Comparison of ENCODE assay signal across 19 cellular contexts in the genomic region with DNA sequence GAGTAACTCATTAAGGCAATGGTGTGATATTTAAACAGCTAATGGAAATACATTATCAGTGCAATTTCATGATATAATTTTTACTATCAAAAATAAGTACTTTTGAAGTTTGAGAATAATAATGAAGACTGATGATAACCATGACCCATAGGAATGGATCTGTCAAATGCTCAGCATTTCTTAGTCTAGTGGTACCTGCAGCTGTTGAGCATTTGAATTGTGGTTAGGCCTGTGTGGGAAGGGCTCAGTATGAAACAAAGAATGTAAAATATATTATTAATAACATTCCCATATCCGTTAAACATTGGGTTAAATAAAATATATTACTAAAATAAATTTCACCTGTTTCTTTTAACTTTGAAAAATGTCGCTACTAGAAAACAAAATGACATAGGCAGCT.
DNase-seq lines count a peak whose midpoint lies in the region; ATAC-seq, FAIRE-seq and TF ChIP-seq lines count a peak whose summit lies in the region.
"Had no signal": no experiment of that assay in that cellular context is flagged by ENCODE, and none has a peak within 500 bp of the region (broad histone marks: within the 10 kb centered on the region; RNA-seq: fewer than 3 reads in every experiment).

No MANE protein-coding gene starts in this region.

- H3K27me3 ChIP-seq in breast epithelium (no peaks in the 10 kb centered on the region), PC-3 (ENCODE audit: low read length) (no peaks in the 10 kb centered on the region), neutrophil (no peaks in the 10 kb centered on the region)

- H3K27me3 Mint-ChIP-seq in MCF 10A (ENCODE audit: insufficient read depth, unreplicated experiment): no peaks in the 10 kb centered on the region
- peaks cover 15% of the 10 kb centered on the region for H3K27me3 Mint-ChIP-seq in activated T-cell treated with anti-CD3 and anti-CD28 coated beads, Interleukin-2, amount 50 U/mL, for 72 hours (ENCODE audit: low read depth)
- H3K27me3 Mint-ChIP-seq in activated T-helper 1 cell treated with anti-CD3 and anti-CD28 coated beads, Interleukin-12 subunit alpha, Interleukin-12 subunit beta, Interleukin-2, Interleukin-4 antibody, amounts not matched to agents 30 ng/mL and 10 ng/mL and 1 ng/mL, durations not matched to agents 14 hours and 24 hours and 36 hours (ENCODE audit: insufficient read depth): peaks cover 1% of the 10 kb centered on the region
- peaks cover 5% of the 10 kb centered on the region for H3K27me3 Mint-ChIP-seq in activated naive CD8-positive, alpha-beta T cell treated with anti-CD3 and anti-CD28 coated beads, Interleukin-2, amount 50 U/mL, for 24 hours

- peak overlapping the region; percentile 99 for H3K27ac Mint-ChIP-seq in MCF 10A (ENCODE audit: low read depth, unreplicated experiment)
- H3K27ac Mint-ChIP-seq in activated T-cell treated with anti-CD3 and anti-CD28 coated beads, Interleukin-2, amount 50 U/mL, for 72 hours: no peak overlapping the region
- no peak overlapping the region for H3K27ac Mint-ChIP-seq in activated T-helper 1 cell treated with anti-CD3 and anti-CD28 coated beads, Interleukin-12 subunit alpha, Interleukin-12 subunit beta, Interleukin-2, Interleukin-4 antibody, amounts not matched to agents 30 ng/mL and 10 ng/mL and 1 ng/mL, durations not matched to agents 14 hours and 24 hours and 36 hours
- H3K27ac Mint-ChIP-seq in activated naive CD8-positive, alpha-beta T cell treated with anti-CD3 and anti-CD28 coated beads, Interleukin-2, amount 50 U/mL, for 24 hours: no peak overlapping the region
- H3K27ac Mint-ChIP-seq: B cell; CD4-positive, alpha-beta T cell; H9 had no signal

- TF ChIP-seq CTCF in MCF 10A (IDR thresholded peaks at IDR 0.05; ENCODE audit: unreplicated experiment): no peak
- no peak for TF ChIP-seq CTCF in breast epithelium (IDR thresholded peaks at IDR 0.05)
- TF ChIP-seq CTCF in PC-3 (conservative IDR thresholded peaks at IDR 0.05; ENCODE audit: low read depth, low read length): no peak
- TF ChIP-seq CTCF in neutrophil (IDR thresholded peaks at IDR 0.05): no peak

- no peaks in the 10 kb centered on the region for H4K20me1 ChIP-seq in PC-3 (ENCODE audit: low read length)

- H3K9me3 ChIP-seq in breast epithelium (no peaks in the 10 kb centered on the region), PC-3 (ENCODE audit: low read length) (no peaks in the 10 kb centered on the region), neutrophil (no peaks in the 10 kb centered on the region)
- H3K9me3 ChIP-seq: A549, Caco-2 had no signal

- peaks cover 7% of the 10 kb centered on the region for H3K36me3 Mint-ChIP-seq in MCF 10A (ENCODE audit: insufficient read depth, unreplicated experiment)
- no peaks in the 10 kb centered on the region for H3K36me3 Mint-ChIP-seq in activated T-cell treated with anti-CD3 and anti-CD28 coated beads, Interleukin-2, amount 50 U/mL, for 72 hours (ENCODE audit: insufficient read depth in 2 of 2)
- H3K36me3 Mint-ChIP-seq in activated T-helper 1 cell treated with anti-CD3 and anti-CD28 coated beads, Interleukin-12 subunit alpha, Interleukin-12 subunit beta, Interleukin-2, Interleukin-4 antibody, amounts not matched to agents 30 ng/mL and 10 ng/mL and 1 ng/mL, durations not matched to agents 14 hours and 24 hours and 36 hours (ENCODE audit: low read depth): no peaks in the 10 kb centered on the region
- no peaks in the 10 kb centered on the region for H3K36me3 Mint-ChIP-seq in activated naive CD8-positive, alpha-beta T cell treated with anti-CD3 and anti-CD28 coated beads, Interleukin-2, amount 50 U/mL, for 24 hours (ENCODE audit: low read depth)

- DNase-seq in MCF 10A (ENCODE audit: unreplicated experiment) (no peak), breast epithelium (ENCODE audit: low spot score in 2 of 2) (no peak), PC-3 (no peak), H54 (ENCODE audit: insufficient read length, low spot score) (no peak)
- no peak for DNase-seq in activated T-cell treated with anti-CD3 and anti-CD28 coated beads, Interleukin-2, amount 50 U/mL, for 72 hours
- no peak for DNase-seq in activated T-helper 1 cell treated with anti-CD3 and anti-CD28 coated beads, Interleukin-12 subunit alpha, Interleukin-12 subunit beta, Interleukin-2, Interleukin-4 antibody, amounts not matched to agents 30 ng/mL and 10 ng/mL and 1 ng/mL, durations not matched to agents 14 hours and 24 hours and 36 hours (ENCODE audit: low spot score)
- no peak for DNase-seq in activated naive CD8-positive, alpha-beta T cell treated with anti-CD3 and anti-CD28 coated beads, Interleukin-2, amount 50 U/mL, for 24 hours
- DNase-seq: C1 segment of cervical spinal cord; Caco-2; CD4-positive, alpha-beta T cell; DMS153; DMS79; GF-D8; GOT3; H9 had no signal

- H3K4me3 Mint-ChIP-seq in MCF 10A (ENCODE audit: unreplicated experiment): peak overlapping the region; percentile 75
- H3K4me3 Mint-ChIP-seq in activated T-cell treated with anti-CD3 and anti-CD28 coated beads, Interleukin-2, amount 50 U/mL, for 72 hours: no peak overlapping the region
- no peak overlapping the region for H3K4me3 Mint-ChIP-seq in activated T-helper 1 cell treated with anti-CD3 and anti-CD28 coated beads, Interleukin-12 subunit alpha, Interleukin-12 subunit beta, Interleukin-2, Interleukin-4 antibody, amounts not matched to agents 30 ng/mL and 10 ng/mL and 1 ng/mL, durations not matched to agents 14 hours and 24 hours and 36 hours
- no peak overlapping the region for H3K4me3 Mint-ChIP-seq in activated naive CD8-positive, alpha-beta T cell treated with anti-CD3 and anti-CD28 coated beads, Interleukin-2, amount 50 U/mL, for 24 hours
- H3K4me3 Mint-ChIP-seq: B cell; CD4-positive, alpha-beta T cell; H9 had no signal

- H3K4me2 ChIP-seq in PC-3 (ENCODE audit: low read length): 0 out of 2 replicates have a peak overlapping the region, but pooled peaks have one; percentile 77

- FAIRE-seq in H54 (lab: Jason Lieb, UNC): no peak
- FAIRE-seq: A549 had no signal

- BruUV-seq in MCF 10A (replicated peaks; lab: Mats Ljungman, UMichigan) (no TSS peak), PC-3 (replicated peaks; lab: Mats Ljungman, UMichigan) (no TSS peak)

- H3F3A ChIP-seq in PC-3 (ENCODE audit: low read length, unreplicated experiment): peaks cover 9% of the 10 kb centered on the region

- H3K36me3 ChIP-seq in breast epithelium (no peaks in the 10 kb centered on the region), PC-3 (ENCODE audit: low read depth, low read length) (no peaks in the 10 kb centered on the region), neutrophil (no peaks in the 10 kb centered on the region)

- POLR2A ChIA-PET in MCF 10A (lab: Yijun Ruan, JAX): interaction anchor here (0.6 to 7.8 kb wide), 5 partner anchors 7 to 235 kb away, joined by 3 to 73 read pairs (median 6); no protein-coding TSS in a partner anchor
- POLR2A ChIA-PET in PC-3 (lab: Charles Lee; ENCODE audit: unreplicated experiment): no interaction called here

- no peak for ATAC-seq in PC-3
- no peak for ATAC-seq in activated T-cell treated with anti-CD3 and anti-CD28 coated beads, Interleukin-2, amount 50 U/mL, for 72 hours (replicated peaks in 1 of 2)
- ATAC-seq in activated naive CD8-positive, alpha-beta T cell treated with anti-CD3 and anti-CD28 coated beads, Interleukin-2, amount 50 U/mL, for 24 hours: no peak
- ATAC-seq: A549 had no signal

- H3K4me1 Mint-ChIP-seq in MCF 10A (ENCODE audit: insufficient read depth, unreplicated experiment): peaks cover 48% of the 10 kb centered on the region
- H3K4me1 Mint-ChIP-seq in activated T-cell treated with anti-CD3 and anti-CD28 coated beads, Interleukin-2, amount 50 U/mL, for 72 hours (ENCODE audit: low read depth): no peaks in the 10 kb centered on the region
- H3K4me1 Mint-ChIP-seq in activated T-helper 1 cell treated with anti-CD3 and anti-CD28 coated beads, Interleukin-12 subunit alpha, Interleukin-12 subunit beta, Interleukin-2, Interleukin-4 antibody, amounts not matched to agents 30 ng/mL and 10 ng/mL and 1 ng/mL, durations not matched to agents 14 hours and 24 hours and 36 hours (ENCODE audit: low read depth): no peaks in the 10 kb centered on the region
- no peaks in the 10 kb centered on the region for H3K4me1 Mint-ChIP-seq in activated naive CD8-positive, alpha-beta T cell treated with anti-CD3 and anti-CD28 coated beads, Interleukin-2, amount 50 U/mL, for 24 hours
- H3K4me1 Mint-ChIP-seq: B cell had no signal

- H3K27ac ChIP-seq in breast epithelium (no peak overlapping the region), PC-3 (ENCODE audit: low read length) (no peak overlapping the region), neutrophil (peak overlapping the region; percentile 97)
- H3K27ac ChIP-seq: 22Rv1 had no signal

- H2AFZ ChIP-seq in PC-3 (ENCODE audit: low read length): no peak overlapping the region

- no peak overlapping the region for H3K9ac ChIP-seq in PC-3 (ENCODE audit: low read length)

- H3K4me1 ChIP-seq in breast epithelium (peaks cover 0 to 6% of the 10 kb centered on the region in 2 donors), PC-3 (ENCODE audit: insufficient read depth, low read length) (peaks cover 43% of the 10 kb centered on the region), neutrophil (ENCODE audit: control insufficient read depth in 1 of 2, insufficient read depth in 1 of 2, low read depth in 1 of 2, low read length in 1 of 2) (peaks cover 43 to 51% of the 10 kb centered on the region in 2 experiments)

- no peaks in the 10 kb centered on the region for H3K9me2 ChIP-seq in PC-3 (replicated peaks; ENCODE audit: low read length)

- no peak for TF ChIP-seq POLR2A in breast epithelium (IDR thresholded peaks at IDR 0.05)
- TF ChIP-seq POLR2A in H54 (IDR thresholded peaks at IDR 0.05; ENCODE audit: low read depth, low read length): no peak

- intact Hi-C loops in MCF 10A (cut with micrococcal nuclease): loop anchor here (5.0 kb wide), 1 partner anchor 171 kb away; the partner anchor contains the start of gene PHF3
- intact Hi-C loops in breast epithelium (cut with DNase I; ENCODE audit: low total_unique reads): no loop called here
- intact Hi-C loops in PC-3 (cut with micrococcal nuclease): loop anchor here (5.0 kb wide), 1 partner anchor 484 kb away; no protein-coding TSS in a partner anchor
- intact Hi-C loops in activated T-helper 1 cell treated with anti-CD3 and anti-CD28 coated beads, Interleukin-12 subunit alpha, Interleukin-12 subunit beta, Interleukin-2, Interleukin-4 antibody, amounts not matched to agents 30 ng/mL and 10 ng/mL and 1 ng/mL, durations not matched to agents 14 hours and 24 hours and 36 hours (cut with micrococcal nuclease): no loop called here

- H3K4me3 ChIP-seq in breast epithelium (no peak overlapping the region), PC-3 (ENCODE audit: low read length) (no peak overlapping the region), neutrophil (ENCODE audit: low read depth in 1 of 2, low read length in 1 of 2) (peak overlapping the region in 1 of 2 experiments; percentile 70)
- H3K4me3 ChIP-seq: A549 had no signal

- no peaks in the 10 kb centered on the region for H3K79me2 ChIP-seq in PC-3 (ENCODE audit: low read length)

- H3K9me3 Mint-ChIP-seq in MCF 10A (ENCODE audit: unreplicated experiment): no peaks in the 10 kb centered on the region
- H3K9me3 Mint-ChIP-seq in activated T-cell treated with anti-CD3 and anti-CD28 coated beads, Interleukin-2, amount 50 U/mL, for 72 hours: no peaks in the 10 kb centered on the region
- H3K9me3 Mint-ChIP-seq in activated T-helper 1 cell treated with anti-CD3 and anti-CD28 coated beads, Interleukin-12 subunit alpha, Interleukin-12 subunit beta, Interleukin-2, Interleukin-4 antibody, amounts not matched to agents 30 ng/mL and 10 ng/mL and 1 ng/mL, durations not matched to agents 14 hours and 24 hours and 36 hours: no peaks in the 10 kb centered on the region
- H3K9me3 Mint-ChIP-seq in activated naive CD8-positive, alpha-beta T cell treated with anti-CD3 and anti-CD28 coated beads, Interleukin-2, amount 50 U/mL, for 24 hours: no peaks in the 10 kb centered on the region
- H3K9me3 Mint-ChIP-seq: CD4-positive, alpha-beta T cell; H9 had no signal

- CTCF ChIA-PET in MCF 10A (lab: Yijun Ruan, JAX): no interaction called here
- CTCF ChIA-PET in PC-3 (lab: Charles Lee): no interaction called here

Comparison
In these comparisons a context has a peak if more than half of its experiments do, and no peak if none do; other contexts are left out.
1. intact Hi-C loops: an anchor here in MCF 10A (5.0 kb wide) and PC-3 (5.0 kb wide); none called in breast epithelium and activated T-helper 1 cell treated with anti-CD3 and anti-CD28 coated beads, Interleukin-12 subunit alpha, Interleukin-12 subunit beta, Interleukin-2, Interleukin-4 antibody, amounts not matched to agents 30 ng/mL and 10 ng/mL and 1 ng/mL, durations not matched to agents 14 hours and 24 hours and 36 hours.